6 cellular contexts compared by ENCODE assay signal in the genomic region with DNA sequence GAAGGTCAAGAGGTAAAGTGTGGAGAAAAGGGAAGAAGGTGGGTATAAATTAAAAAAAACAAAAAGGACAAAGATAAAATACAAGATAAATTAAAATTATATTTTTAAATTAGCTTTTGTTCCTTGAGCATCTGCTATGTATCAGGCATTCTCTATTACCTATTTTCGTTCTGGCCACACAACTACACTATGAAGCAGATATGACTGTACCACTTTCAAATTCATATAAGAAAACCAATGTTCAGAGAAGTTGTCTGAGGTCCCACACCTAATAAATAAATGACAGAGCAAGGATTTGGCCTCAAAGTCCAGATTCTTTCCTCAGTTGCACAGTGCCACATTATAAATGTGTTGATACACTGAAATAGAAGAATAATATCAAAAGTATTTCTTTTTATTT.
"Had no signal": no experiment of that assay in that cellular context is flagged by ENCODE, and none has a peak within 500 bp of the region (broad histone marks: within the 10 kb centered on the region; RNA-seq: fewer than 3 reads in every experiment).

No MANE protein-coding gene starts in this region.

- DNase-seq: H9, HCEC 1CT, Karpas-422, KBM-7 had no signal

- ATAC-seq: GM23338, HepG2 had no signal
